In the genomic region with DNA sequence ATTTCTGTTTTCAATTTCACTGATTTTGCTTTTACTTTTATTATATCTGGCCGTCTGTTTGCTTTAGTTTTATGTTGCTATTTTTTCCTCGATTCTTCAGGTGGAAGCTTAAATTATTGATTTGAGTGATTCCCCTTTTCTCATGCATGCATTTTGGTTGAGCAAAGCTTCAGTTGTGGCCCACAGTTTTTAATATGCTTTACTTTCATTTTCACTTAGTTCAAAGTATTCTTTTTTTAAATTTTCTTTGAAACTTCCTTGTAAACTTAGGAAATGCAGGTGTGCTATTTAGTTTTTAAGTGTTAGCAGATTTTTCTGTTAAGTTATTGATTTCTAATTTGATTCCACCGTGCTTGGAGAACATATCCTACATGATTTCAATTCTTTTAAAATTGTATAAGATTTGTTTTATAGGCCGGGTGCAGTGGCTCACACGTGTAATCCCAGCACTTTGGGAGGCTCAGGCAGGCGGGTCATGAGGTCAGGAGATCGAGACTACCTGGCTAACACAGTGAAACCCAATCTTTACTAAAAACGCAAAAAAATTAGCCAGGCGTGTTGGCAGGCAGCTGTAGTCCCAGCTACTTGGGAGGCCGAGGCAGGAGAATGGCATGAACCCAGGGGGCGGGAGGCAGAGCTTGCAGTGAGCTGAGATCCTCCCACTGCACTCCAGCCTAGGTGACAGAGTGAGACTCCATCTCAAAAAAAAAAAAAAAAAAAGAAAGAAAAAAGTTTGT, we compare ENCODE assay signal across 20 cellular contexts.
DNase-seq lines count a peak whose midpoint lies in the region; ATAC-seq, FAIRE-seq and TF ChIP-seq lines count a peak whose summit lies in the region.
"Had no signal": no experiment of that assay in that cellular context is flagged by ENCODE, and none has a peak within 500 bp of the region (broad histone marks: within the 10 kb centered on the region; RNA-seq: fewer than 3 reads in every experiment).

No MANE protein-coding gene starts in this region.

- peak overlapping the region; percentile 67 for H2AFZ ChIP-seq in PC-9

- DNase-seq in A549 (ENCODE audit: low read depth in 1 of 2, low spot score in 1 of 2): no peak
- DNase-seq in PC-9: no peak
- no peak for DNase-seq in left lobe of liver (ENCODE audit: low spot score)
- DNase-seq in NCI-H1436 (lab: John Stamatoyannopoulos, UW): no peak
- DNase-seq in activated effector memory CD4-positive, alpha-beta T cell treated with Interleukin-2 at 50 U/mL for 16 hours: no peak
- DNase-seq in NOMO-1 treated with DMSO at 0.1 percent for 48 hours (lab: John Stamatoyannopoulos, UW; ENCODE audit: unreplicated experiment): no peak
- DNase-seq: AML-193, COR-L47, DMS 273 treated with DMSO at 0.1 percent for 48 hours, DND-41, H7, NCI-H1048, NCI-H146, NCI-H2029 treated with DMSO at 0.1 percent for 48 hours, NCI-H2171, NCI-H526 treated with DMSO at 0.1 percent for 48 hours, SJCRH30 had no signal

- no peaks in the 10 kb centered on the region for H3K36me3 ChIP-seq in KOPT-K1 (ENCODE audit: insufficient read depth, low read length)
- no peaks in the 10 kb centered on the region for H3K36me3 ChIP-seq in PC-9 (ENCODE audit: low read depth)
- H3K36me3 ChIP-seq: SJCRH30 had no signal

- H3K79me2 ChIP-seq in PC-9 (ENCODE audit: low read depth): no peaks in the 10 kb centered on the region

- H3F3A ChIP-seq in PC-9 (ENCODE audit: insufficient read depth, low read depth): no peaks in the 10 kb centered on the region

- H4K20me1 ChIP-seq in PC-9 (ENCODE audit: insufficient read depth): no peaks in the 10 kb centered on the region

- TF ChIP-seq EP300 in A549 (IDR thresholded peaks at IDR 0.05): no peak

- H3K27ac ChIP-seq in A549 (no peak overlapping the region), KOPT-K1 (ENCODE audit: low read depth, low read length, poor library complexity, severe bottlenecking) (peak overlapping the region; percentile 32), PC-9 (no peak overlapping the region)
- H3K27ac ChIP-seq: SJCRH30 had no signal

- H3K4me2 ChIP-seq in A549 (peak overlapping the region; percentile 40), PC-9 (peak overlapping the region; percentile 65)

- no peak for FAIRE-seq in A549 (lab: Jason Lieb, UNC)
- FAIRE-seq: K562 had no signal

- TF ChIP-seq POLR2A in A549 (IDR thresholded peaks at IDR 0.05; ENCODE audit: low read length): no peak

- H3K9me2 ChIP-seq in PC-9 (ENCODE audit: insufficient read depth): no peaks in the 10 kb centered on the region

- H3K9me3 ChIP-seq in A549: no peaks in the 10 kb centered on the region
- H3K9me3 ChIP-seq in KOPT-K1 (ENCODE audit: insufficient read depth, low read length, poor library complexity, severe bottlenecking): peaks cover 6% of the 10 kb centered on the region
- no peaks in the 10 kb centered on the region; the same call in 1 of the 2 replicates for H3K9me3 ChIP-seq in PC-9 (ENCODE audit: insufficient read depth, low read depth)
- H3K9me3 ChIP-seq: SJCRH30 had no signal

- no peaks in the 10 kb centered on the region for H3K27me3 ChIP-seq in PC-9 (ENCODE audit: insufficient read depth, low read depth)
- H3K27me3 ChIP-seq: SJCRH30 had no signal

- BruUV-seq in PC-9 (replicated peaks; lab: Mats Ljungman, UMichigan): no TSS peak

- CTCF ChIA-PET in A549 (lab: Yijun Ruan, JAX): no interaction called here
- CTCF ChIA-PET in PC-9 (lab: Charles Lee): no interaction called here

- intact Hi-C loops in PC-9 (cut with micrococcal nuclease; ENCODE audit: unreplicated experiment): no loop called here

- POLR2A ChIA-PET in A549 (lab: Yijun Ruan, JAX): no interaction called here
- POLR2A ChIA-PET in PC-9 (lab: Charles Lee; ENCODE audit: unreplicated experiment): no interaction called here

- 6% methylated on average over 11 of the region's 11 CpGs for WGBS in A549 (ENCODE audit: missing lambda C conversion rate)

- no peak for TF ChIP-seq RAD21 in A549 (conservative IDR thresholded peaks at IDR 0.05 in 1 of 2, IDR thresholded peaks at IDR 0.05 in 1 of 2)

- H3K4me1 ChIP-seq in A549 (no peaks in the 10 kb centered on the region), PC-9 (replicated peaks; ENCODE audit: insufficient read depth) (no peaks in the 10 kb centered on the region)
- H3K4me1 ChIP-seq: SJCRH30 had no signal

- TF ChIP-seq CTCF in A549 (IDR thresholded peaks at IDR 0.05) (no peak), PC-9 (conservative IDR thresholded peaks at IDR 0.05) (no peak)

- ATAC-seq in A549: no peak
- peak; percentile 59 for ATAC-seq in GM21717 (IDR thresholded peaks at IDR 0.05; ENCODE audit: unreplicated experiment)
- ATAC-seq in left lobe of liver: no peak
- ATAC-seq: K562 had no signal

- H3K4me3 ChIP-seq in A549 (no peak overlapping the region), PC-9 (peak overlapping the region; percentile 43; the same call in 1 of the 2 replicates)
- H3K4me3 ChIP-seq: K562, SJCRH30 had no signal

TF ChIP-seq in A549, 52 proteins besides CTCF, POLR2A, EP300 and RAD21:
- TF ChIP-seq, protein P1, sequence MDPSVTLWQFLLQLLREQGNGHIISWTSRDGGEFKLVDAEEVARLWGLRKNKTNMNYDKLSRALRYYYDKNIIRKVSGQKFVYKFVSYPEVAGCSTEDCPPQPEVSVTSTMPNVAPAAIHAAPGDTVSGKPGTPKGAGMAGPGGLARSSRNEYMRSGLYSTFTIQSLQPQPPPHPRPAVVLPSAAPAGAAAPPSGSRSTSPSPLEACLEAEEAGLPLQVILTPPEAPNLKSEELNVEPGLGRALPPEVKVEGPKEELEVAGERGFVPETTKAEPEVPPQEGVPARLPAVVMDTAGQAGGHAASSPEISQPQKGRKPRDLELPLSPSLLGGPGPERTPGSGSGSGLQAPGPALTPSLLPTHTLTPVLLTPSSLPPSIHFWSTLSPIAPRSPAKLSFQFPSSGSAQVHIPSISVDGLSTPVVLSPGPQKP (IDR thresholded peaks at IDR 0.05; ENCODE audit: low read depth, low read length): no peak
- TF ChIP-seq RNF2 (IDR thresholded peaks at IDR 0.05; ENCODE audit: borderline replicate concordance, low read depth) (no peak), KDM1A (IDR thresholded peaks at IDR 0.05; ENCODE audit: low read depth) (no peak), RCOR1 (IDR thresholded peaks at IDR 0.05; ENCODE audit: low read depth, low read length) (no peak), E2F6 (IDR thresholded peaks at IDR 0.05; ENCODE audit: borderline replicate concordance, low read depth) (no peak), NPAS2 (CRISPR knock-in tag; IDR thresholded peaks at IDR 0.05; ENCODE audit: borderline replicate concordance) (no peak)
